In genomic region chr2:152974146-152974545, GRCh38 we compare ENCODE assay signal across 3 cellular contexts.
"Had no signal": no experiment of that assay in that cellular context is flagged by ENCODE, and none has a peak within 500 bp of the region (broad histone marks: within the 10 kb centered on the region; RNA-seq: fewer than 3 reads in every experiment).

No MANE protein-coding gene starts in this region.

- H3K4me3 ChIP-seq: GM12878 had no signal

- DNase-seq: GDM1, GF-D8 had no signal
